ENCODE assay signal across 24 cellular contexts in genomic region chr2:66134113-66134730, GRCh38.
DNase-seq lines count a peak whose midpoint lies in the region; ATAC-seq, FAIRE-seq and TF ChIP-seq lines count a peak whose summit lies in the region.
"Had no signal": no experiment of that assay in that cellular context is flagged by ENCODE, and none has a peak within 500 bp of the region (broad histone marks: within the 10 kb centered on the region; RNA-seq: fewer than 3 reads in every experiment).

No MANE protein-coding gene starts in this region.

- H3K27me3 Mint-ChIP-seq in neural progenitor cell (ENCODE audit: insufficient read depth, low read depth): peaks cover 3% of the 10 kb centered on the region
- H3K27me3 Mint-ChIP-seq: B cell; CD4-positive, CD25-positive, alpha-beta regulatory T cell; T-helper 17 cell had no signal

- H3K27ac Mint-ChIP-seq in neural progenitor cell: no peak overlapping the region
- H3K27ac Mint-ChIP-seq: B cell; CD4-positive, CD25-positive, alpha-beta regulatory T cell; T-helper 17 cell had no signal

- TF ChIP-seq CTCF in bronchial epithelial cell (IDR thresholded peaks at IDR 0.05; ENCODE audit: insufficient read depth, low read length, severe bottlenecking) (no peak), neural progenitor cell (IDR thresholded peaks at IDR 0.05) (no peak)

- H3K4me3 Mint-ChIP-seq in neural progenitor cell: no peak overlapping the region
- H3K4me3 Mint-ChIP-seq: B cell; CD4-positive, CD25-positive, alpha-beta regulatory T cell; T-helper 17 cell had no signal

- H3K9me3 Mint-ChIP-seq in neural progenitor cell: peaks cover 3% of the 10 kb centered on the region

- H2AFZ ChIP-seq in neural progenitor cell (replicated peaks): no peak overlapping the region

- FAIRE-seq in bronchial epithelial cell (lab: Jason Lieb, UNC): no peak
- FAIRE-seq: GM12891, GM18507 had no signal

- peak overlapping the region; percentile 35 for H3K27ac ChIP-seq in neural progenitor cell
- H3K27ac ChIP-seq: HL-60, KMS-11 had no signal

- H3K36me3 ChIP-seq in bronchial epithelial cell (ENCODE audit: control insufficient read depth, insufficient read depth, low read length): no peaks in the 10 kb centered on the region
- no peaks in the 10 kb centered on the region for H3K36me3 ChIP-seq in neural progenitor cell

- peak overlapping the region; percentile 45 for H3K4me2 ChIP-seq in neural progenitor cell
- H3K4me2 ChIP-seq: KMS-11 had no signal

- no peaks in the 10 kb centered on the region for H3K36me3 Mint-ChIP-seq in neural progenitor cell
- H3K36me3 Mint-ChIP-seq: CD4-positive, CD25-positive, alpha-beta regulatory T cell had no signal

- H3K4me1 ChIP-seq in neural progenitor cell: peaks cover 18% of the 10 kb centered on the region

- peaks cover 21% of the 10 kb centered on the region for H3F3A ChIP-seq in neural progenitor cell (ENCODE audit: low read depth)

- no peak overlapping the region for H3K4me3 ChIP-seq in bronchial epithelial cell (ENCODE audit: low read depth, low read length)
- no peak overlapping the region for H3K4me3 ChIP-seq in neural progenitor cell

- no peak overlapping the region for H3K9ac ChIP-seq in neural progenitor cell
- H3K9ac ChIP-seq: KMS-11 had no signal

- no peaks in the 10 kb centered on the region for H4K20me1 ChIP-seq in neural progenitor cell (ENCODE audit: low read depth)

- peaks cover 17% of the 10 kb centered on the region for H3K4me1 Mint-ChIP-seq in neural progenitor cell
- H3K4me1 Mint-ChIP-seq: B cell; CD4-positive, CD25-positive, alpha-beta regulatory T cell; T-helper 17 cell had no signal

- no peak for ATAC-seq in HG03108 (IDR thresholded peaks at IDR 0.05; ENCODE audit: unreplicated experiment)
- ATAC-seq: T-helper 17 cell had no signal

- no peaks in the 10 kb centered on the region for H3K9me3 ChIP-seq in neural progenitor cell (ENCODE audit: low read depth)

- H3K27me3 ChIP-seq in bronchial epithelial cell (ENCODE audit: control insufficient read depth, insufficient read depth, low read length) (no peaks in the 10 kb centered on the region), neural progenitor cell (no peaks in the 10 kb centered on the region)

- no peaks in the 10 kb centered on the region for H3K79me2 ChIP-seq in neural progenitor cell (ENCODE audit: low read depth)

- peak; percentile 22 for DNase-seq in EH (ENCODE audit: low read depth)
- DNase-seq in HT1080 (ENCODE audit: low read depth): peak; percentile 3
- DNase-seq in bronchial epithelial cell (ENCODE audit: low read depth): peak; percentile 2
- peak; percentile 35 for DNase-seq in neural progenitor cell (ENCODE audit: low spot score)
- no peak for DNase-seq in HT-29 (ENCODE audit: low spot score)
- no peak for DNase-seq in NAMALWA (ENCODE audit: low spot score)
- DNase-seq: CD4-positive, CD25-positive, alpha-beta regulatory T cell; DMS53; GDM1; MM.1S; NCI-H1105 treated with DMSO at 0.1 percent for 48 hours; NCI-H187; NCI-H2171; NCI-H446 treated with DMSO at 0.1 percent for 48 hours; NK-92 treated with Interleukin-12 subunit alpha and Interleukin-12 subunit beta, amount 100 ng/mL, for 24 hours; OCI-M1; RPMI8226; T-helper 17 cell had no signal

Comparison
In these comparisons a context has a peak if more than half of its experiments do, and no peak if none do; other contexts are left out.
1. DNase-seq: peak in EH (single experiment), HT1080 (single experiment), bronchial epithelial cell (single experiment) and neural progenitor cell (single experiment); none in HT-29 (single experiment) and NAMALWA (single experiment).